ENCODE assay signal across 1 cellular context in the genomic region with DNA sequence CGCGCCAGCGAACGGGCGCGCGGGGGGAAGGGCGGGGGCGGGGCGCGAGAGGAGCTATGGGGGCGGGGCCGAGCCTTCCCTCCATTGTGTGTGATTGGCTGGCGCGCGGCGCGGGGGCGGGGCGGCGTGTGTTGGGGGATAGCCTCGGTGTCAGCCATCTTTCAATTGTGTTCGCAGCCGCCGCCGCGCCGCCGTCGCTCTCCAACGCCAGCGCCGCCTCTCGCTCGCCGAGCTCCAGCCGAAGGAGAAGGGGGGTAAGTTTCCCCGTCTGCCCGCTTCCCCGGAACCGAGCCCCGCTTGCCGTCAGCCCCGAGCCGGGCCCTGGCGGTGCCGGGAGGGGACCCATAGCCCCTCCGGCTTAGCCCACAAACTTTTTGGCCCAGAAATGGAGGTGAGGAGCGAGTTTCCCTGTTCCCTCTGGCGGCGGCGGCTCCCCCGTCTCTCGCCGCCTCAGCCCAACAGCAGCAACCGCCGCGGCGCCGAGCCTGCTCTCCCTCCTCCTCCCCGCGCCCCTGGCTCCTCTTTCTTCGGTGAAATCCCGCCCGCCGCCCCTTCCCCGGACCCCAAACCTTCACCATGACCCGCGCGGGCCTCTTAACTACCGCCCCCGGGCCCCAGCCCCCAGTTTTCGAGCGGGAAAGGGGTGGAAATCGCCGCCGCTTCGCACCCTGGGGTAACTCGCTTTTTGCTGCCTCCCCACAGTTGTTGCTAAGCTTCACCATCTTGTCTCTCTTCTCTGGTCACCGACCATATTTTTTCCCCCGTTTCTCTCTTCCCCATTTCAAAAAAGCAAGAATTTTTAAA.
A peak's percentile ranks its signal among the peaks of the same experiment; 100 is the strongest.
TF ChIP-seq lines count a peak whose summit lies in the region.

A gene (plus strand): TSS at position 159 of the 804 bp plus-strand sequence. CDS start 1,636 bp downstream, outside the sequence.

TF ChIP-seq in HepG2, 621 proteins besides CTCF, POLR2A, EP300 and RAD21 (continued from another document and continues in another):
- TF ChIP-seq, protein P1, sequence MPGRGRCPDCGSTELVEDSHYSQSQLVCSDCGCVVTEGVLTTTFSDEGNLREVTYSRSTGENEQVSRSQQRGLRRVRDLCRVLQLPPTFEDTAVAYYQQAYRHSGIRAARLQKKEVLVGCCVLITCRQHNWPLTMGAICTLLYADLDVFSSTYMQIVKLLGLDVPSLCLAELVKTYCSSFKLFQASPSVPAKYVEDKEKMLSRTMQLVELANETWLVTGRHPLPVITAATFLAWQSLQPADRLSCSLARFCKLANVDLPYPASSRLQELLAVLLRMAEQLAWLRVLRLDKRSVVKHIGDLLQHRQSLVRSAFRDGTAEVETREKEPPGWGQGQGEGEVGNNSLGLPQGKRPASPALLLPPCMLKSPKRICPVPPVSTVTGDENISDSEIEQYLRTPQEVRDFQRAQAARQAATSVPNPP (CRISPR knock-in tag; IDR thresholded peaks at IDR 0.05) = no peak
- TF ChIP-seq EHMT2 (IDR thresholded peaks at IDR 0.05; ENCODE audit: borderline replicate concordance, low read depth, low read length) = no peak
- TF ChIP-seq MZF1 (CRISPR knock-in tag; IDR thresholded peaks at IDR 0.05; ENCODE audit: borderline replicate concordance) = no peak
- TF ChIP-seq NFE2L1 (CRISPR knock-in tag; IDR thresholded peaks at IDR 0.05; ENCODE audit: borderline replicate concordance) = no peak
- TF ChIP-seq TOE1 (CRISPR knock-in tag; IDR thresholded peaks at IDR 0.05) = no peak
- TF ChIP-seq ZNF256 (CRISPR knock-in tag; conservative IDR thresholded peaks at IDR 0.05) = no peak
- TF ChIP-seq HDAC1 (CRISPR knock-in tag; IDR thresholded peaks at IDR 0.05) = peak; percentile 56
- 0 out of 2 replicates have a peak, but pooled peaks have one; percentile 46 for TF ChIP-seq REL (CRISPR knock-in tag; conservative IDR thresholded peaks at IDR 0.05)
- TF ChIP-seq, protein P2, sequence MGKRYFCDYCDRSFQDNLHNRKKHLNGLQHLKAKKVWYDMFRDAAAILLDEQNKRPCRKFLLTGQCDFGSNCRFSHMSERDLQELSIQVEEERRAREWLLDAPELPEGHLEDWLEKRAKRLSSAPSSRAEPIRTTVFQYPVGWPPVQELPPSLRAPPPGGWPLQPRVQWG (CRISPR knock-in tag; IDR thresholded peaks at IDR 0.05; ENCODE audit: borderline replicate concordance, low read depth) = no peak
- TF ChIP-seq, protein P3, sequence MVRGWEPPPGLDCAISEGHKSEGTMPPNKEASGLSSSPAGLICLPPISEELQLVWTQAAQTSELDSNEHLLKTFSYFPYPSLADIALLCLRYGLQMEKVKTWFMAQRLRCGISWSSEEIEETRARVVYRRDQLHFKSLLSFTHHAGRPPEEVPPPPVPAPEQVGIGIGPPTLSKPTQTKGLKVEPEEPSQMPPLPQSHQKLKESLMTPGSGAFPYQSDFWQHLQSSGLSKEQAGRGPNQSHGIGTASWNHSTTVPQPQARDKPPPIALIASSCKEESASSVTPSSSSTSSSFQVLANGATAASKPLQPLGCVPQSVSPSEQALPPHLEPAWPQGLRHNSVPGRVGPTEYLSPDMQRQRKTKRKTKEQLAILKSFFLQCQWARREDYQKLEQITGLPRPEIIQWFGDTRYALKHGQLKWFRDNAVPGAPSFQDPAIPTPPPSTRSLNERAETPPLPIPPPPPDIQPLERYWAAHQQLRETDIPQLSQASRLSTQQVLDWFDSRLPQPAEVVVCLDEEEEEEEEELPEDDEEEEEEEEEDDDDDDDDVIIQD (CRISPR knock-in tag; IDR thresholded peaks at IDR 0.05; ENCODE audit: low read depth) = no peak
- TF ChIP-seq PHF8 (CRISPR knock-in tag; IDR thresholded peaks at IDR 0.05) = peak; percentile 83
- TF ChIP-seq ETV5 (CRISPR knock-in tag; IDR thresholded peaks at IDR 0.05; ENCODE audit: borderline replicate concordance) = 0 out of 2 replicates have a peak, but pooled peaks have one; percentile 28
- TF ChIP-seq, protein P4, sequence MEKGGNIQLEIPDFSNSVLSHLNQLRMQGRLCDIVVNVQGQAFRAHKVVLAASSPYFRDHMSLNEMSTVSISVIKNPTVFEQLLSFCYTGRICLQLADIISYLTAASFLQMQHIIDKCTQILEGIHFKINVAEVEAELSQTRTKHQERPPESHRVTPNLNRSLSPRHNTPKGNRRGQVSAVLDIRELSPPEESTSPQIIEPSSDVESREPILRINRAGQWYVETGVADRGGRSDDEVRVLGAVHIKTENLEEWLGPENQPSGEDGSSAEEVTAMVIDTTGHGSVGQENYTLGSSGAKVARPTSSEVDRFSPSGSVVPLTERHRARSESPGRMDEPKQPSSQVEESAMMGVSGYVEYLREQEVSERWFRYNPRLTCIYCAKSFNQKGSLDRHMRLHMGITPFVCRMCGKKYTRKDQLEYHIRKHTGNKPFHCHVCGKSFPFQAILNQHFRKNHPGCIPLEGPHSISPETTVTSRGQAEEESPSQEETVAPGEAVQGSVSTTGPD (CRISPR knock-in tag; IDR thresholded peaks at IDR 0.05) = no peak
- TF ChIP-seq, protein P5, sequence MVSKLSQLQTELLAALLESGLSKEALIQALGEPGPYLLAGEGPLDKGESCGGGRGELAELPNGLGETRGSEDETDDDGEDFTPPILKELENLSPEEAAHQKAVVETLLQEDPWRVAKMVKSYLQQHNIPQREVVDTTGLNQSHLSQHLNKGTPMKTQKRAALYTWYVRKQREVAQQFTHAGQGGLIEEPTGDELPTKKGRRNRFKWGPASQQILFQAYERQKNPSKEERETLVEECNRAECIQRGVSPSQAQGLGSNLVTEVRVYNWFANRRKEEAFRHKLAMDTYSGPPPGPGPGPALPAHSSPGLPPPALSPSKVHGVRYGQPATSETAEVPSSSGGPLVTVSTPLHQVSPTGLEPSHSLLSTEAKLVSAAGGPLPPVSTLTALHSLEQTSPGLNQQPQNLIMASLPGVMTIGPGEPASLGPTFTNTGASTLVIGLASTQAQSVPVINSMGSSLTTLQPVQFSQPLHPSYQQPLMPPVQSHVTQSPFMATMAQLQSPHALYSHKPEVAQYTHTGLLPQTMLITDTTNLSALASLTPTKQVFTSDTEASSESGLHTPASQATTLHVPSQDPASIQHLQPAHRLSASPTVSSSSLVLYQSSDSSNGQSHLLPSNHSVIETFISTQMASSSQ (IDR thresholded peaks at IDR 0.05; ENCODE audit: low read depth) = no peak
- TF ChIP-seq, protein P5 (CRISPR knock-in tag; IDR thresholded peaks at IDR 0.05; ENCODE audit: borderline replicate concordance) = 0 out of 2 replicates have a peak, but pooled peaks have one; percentile 17
- no peak for TF ChIP-seq YEATS4 (CRISPR knock-in tag; IDR thresholded peaks at IDR 0.05; ENCODE audit: borderline replicate concordance)
- TF ChIP-seq MED13 (CRISPR knock-in tag; IDR thresholded peaks at IDR 0.05) = no peak
- TF ChIP-seq, protein P6, sequence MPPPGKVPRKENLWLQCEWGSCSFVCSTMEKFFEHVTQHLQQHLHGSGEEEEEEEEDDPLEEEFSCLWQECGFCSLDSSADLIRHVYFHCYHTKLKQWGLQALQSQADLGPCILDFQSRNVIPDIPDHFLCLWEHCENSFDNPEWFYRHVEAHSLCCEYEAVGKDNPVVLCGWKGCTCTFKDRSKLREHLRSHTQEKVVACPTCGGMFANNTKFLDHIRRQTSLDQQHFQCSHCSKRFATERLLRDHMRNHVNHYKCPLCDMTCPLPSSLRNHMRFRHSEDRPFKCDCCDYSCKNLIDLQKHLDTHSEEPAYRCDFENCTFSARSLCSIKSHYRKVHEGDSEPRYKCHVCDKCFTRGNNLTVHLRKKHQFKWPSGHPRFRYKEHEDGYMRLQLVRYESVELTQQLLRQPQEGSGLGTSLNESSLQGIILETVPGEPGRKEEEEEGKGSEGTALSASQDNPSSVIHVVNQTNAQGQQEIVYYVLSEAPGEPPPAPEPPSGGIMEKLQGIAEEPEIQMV (CRISPR knock-in tag; IDR thresholded peaks at IDR 0.05; ENCODE audit: low read depth) = no peak
- TF ChIP-seq KAT2B (IDR thresholded peaks at IDR 0.05; ENCODE audit: borderline replicate concordance, low read depth, low read length) = no peak
- TF ChIP-seq, protein P7, sequence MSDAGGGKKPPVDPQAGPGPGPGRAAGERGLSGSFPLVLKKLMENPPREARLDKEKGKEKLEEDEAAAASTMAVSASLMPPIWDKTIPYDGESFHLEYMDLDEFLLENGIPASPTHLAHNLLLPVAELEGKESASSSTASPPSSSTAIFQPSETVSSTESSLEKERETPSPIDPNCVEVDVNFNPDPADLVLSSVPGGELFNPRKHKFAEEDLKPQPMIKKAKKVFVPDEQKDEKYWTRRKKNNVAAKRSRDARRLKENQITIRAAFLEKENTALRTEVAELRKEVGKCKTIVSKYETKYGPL (CRISPR knock-in tag; IDR thresholded peaks at IDR 0.05) = no peak
- no peak for TF ChIP-seq NKX3-1 (CRISPR knock-in tag; IDR thresholded peaks at IDR 0.05)
- TF ChIP-seq HOXD1 (CRISPR knock-in tag; IDR thresholded peaks at IDR 0.05) = no peak
- TF ChIP-seq, protein P8, sequence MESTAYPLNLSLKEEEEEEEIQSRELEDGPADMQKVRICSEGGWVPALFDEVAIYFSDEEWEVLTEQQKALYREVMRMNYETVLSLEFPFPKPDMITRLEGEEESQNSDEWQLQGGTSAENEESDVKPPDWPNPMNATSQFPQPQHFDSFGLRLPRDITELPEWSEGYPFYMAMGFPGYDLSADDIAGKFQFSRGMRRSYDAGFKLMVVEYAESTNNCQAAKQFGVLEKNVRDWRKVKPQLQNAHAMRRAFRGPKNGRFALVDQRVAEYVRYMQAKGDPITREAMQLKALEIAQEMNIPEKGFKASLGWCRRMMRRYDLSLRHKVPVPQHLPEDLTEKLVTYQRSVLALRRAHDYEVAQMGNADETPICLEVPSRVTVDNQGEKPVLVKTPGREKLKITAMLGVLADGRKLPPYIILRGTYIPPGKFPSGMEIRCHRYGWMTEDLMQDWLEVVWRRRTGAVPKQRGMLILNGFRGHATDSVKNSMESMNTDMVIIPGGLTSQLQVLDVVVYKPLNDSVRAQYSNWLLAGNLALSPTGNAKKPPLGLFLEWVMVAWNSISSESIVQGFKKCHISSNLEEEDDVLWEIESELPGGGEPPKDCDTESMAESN (CRISPR knock-in tag; conservative IDR thresholded peaks at IDR 0.05) = 0 out of 2 replicates have a peak, but pooled peaks have one; percentile 26
- TF ChIP-seq, protein P9, sequence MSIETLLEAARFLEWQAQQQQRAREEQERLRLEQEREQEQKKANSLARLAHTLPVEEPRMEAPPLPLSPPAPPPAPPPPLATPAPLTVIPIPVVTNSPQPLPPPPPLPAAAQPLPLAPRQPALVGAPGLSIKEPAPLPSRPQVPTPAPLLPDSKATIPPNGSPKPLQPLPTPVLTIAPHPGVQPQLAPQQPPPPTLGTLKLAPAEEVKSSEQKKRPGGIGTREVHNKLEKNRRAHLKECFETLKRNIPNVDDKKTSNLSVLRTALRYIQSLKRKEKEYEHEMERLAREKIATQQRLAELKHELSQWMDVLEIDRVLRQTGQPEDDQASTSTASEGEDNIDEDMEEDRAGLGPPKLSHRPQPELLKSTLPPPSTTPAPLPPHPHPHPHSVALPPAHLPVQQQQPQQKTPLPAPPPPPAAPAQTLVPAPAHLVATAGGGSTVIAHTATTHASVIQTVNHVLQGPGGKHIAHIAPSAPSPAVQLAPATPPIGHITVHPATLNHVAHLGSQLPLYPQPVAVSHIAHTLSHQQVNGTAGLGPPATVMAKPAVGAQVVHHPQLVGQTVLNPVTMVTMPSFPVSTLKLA (IDR thresholded peaks at IDR 0.05) = no peak
- TF ChIP-seq ZNF543 (CRISPR knock-in tag; IDR thresholded peaks at IDR 0.05) = peak; percentile 17; the same call in 1 of the 2 replicates
- TF ChIP-seq ZNF841 (CRISPR knock-in tag; IDR thresholded peaks at IDR 0.05; ENCODE audit: borderline replicate concordance) = no peak
- TF ChIP-seq ZNF124 (CRISPR knock-in tag; IDR thresholded peaks at IDR 0.05) = 0 out of 2 replicates have a peak, but pooled peaks have one; percentile 54
- TF ChIP-seq, protein P10, sequence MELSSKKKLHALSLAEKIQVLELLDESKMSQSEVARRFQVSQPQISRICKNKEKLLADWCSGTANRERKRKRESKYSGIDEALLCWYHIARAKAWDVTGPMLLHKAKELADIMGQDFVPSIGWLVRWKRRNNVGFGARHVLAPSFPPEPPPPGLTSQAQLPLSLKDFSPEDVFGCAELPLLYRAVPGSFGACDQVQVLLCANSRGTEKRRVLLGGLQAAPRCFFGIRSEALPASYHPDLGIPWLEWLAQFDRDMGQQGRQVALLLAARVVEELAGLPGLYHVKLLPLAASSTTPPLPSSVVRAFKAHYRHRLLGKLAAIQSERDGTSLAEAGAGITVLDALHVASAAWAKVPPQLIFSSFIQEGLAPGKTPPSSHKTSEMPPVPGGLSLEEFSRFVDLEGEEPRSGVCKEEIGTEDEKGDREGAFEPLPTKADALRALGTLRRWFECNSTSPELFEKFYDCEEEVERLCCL (CRISPR knock-in tag; IDR thresholded peaks at IDR 0.05; ENCODE audit: borderline replicate concordance) = no peak
- TF ChIP-seq REXO4 (CRISPR knock-in tag; IDR thresholded peaks at IDR 0.05; ENCODE audit: borderline replicate concordance) = no peak
- TF ChIP-seq SNAPC2 (CRISPR knock-in tag; IDR thresholded peaks at IDR 0.05) = 0 out of 2 replicates have a peak, but pooled peaks have one; percentile 17
- TF ChIP-seq, protein P11, sequence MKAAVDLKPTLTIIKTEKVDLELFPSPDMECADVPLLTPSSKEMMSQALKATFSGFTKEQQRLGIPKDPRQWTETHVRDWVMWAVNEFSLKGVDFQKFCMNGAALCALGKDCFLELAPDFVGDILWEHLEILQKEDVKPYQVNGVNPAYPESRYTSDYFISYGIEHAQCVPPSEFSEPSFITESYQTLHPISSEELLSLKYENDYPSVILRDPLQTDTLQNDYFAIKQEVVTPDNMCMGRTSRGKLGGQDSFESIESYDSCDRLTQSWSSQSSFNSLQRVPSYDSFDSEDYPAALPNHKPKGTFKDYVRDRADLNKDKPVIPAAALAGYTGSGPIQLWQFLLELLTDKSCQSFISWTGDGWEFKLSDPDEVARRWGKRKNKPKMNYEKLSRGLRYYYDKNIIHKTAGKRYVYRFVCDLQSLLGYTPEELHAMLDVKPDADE (CRISPR knock-in tag; IDR thresholded peaks at IDR 0.05) = no peak
- peak; percentile 32; the same call in 1 of the 2 replicates for TF ChIP-seq SPEN (CRISPR knock-in tag; IDR thresholded peaks at IDR 0.05; ENCODE audit: low read depth)
- no peak for TF ChIP-seq ATRX (CRISPR knock-in tag; IDR thresholded peaks at IDR 0.05; ENCODE audit: borderline replicate concordance)
- TF ChIP-seq ZNF672 (CRISPR knock-in tag; IDR thresholded peaks at IDR 0.05) = no peak
- TF ChIP-seq ZNF772 (CRISPR knock-in tag; IDR thresholded peaks at IDR 0.05) = 0 out of 2 replicates have a peak, but pooled peaks have one; percentile 42
- no peak for TF ChIP-seq RARG (CRISPR knock-in tag; IDR thresholded peaks at IDR 0.05; ENCODE audit: low read depth)
- TF ChIP-seq, protein P12, sequence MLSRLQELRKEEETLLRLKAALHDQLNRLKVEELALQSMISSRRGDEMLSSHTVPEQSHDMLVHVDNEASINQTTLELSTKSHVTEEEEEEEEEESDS (CRISPR knock-in tag; IDR thresholded peaks at IDR 0.05; ENCODE audit: borderline replicate concordance) = no peak
- TF ChIP-seq, protein P13, sequence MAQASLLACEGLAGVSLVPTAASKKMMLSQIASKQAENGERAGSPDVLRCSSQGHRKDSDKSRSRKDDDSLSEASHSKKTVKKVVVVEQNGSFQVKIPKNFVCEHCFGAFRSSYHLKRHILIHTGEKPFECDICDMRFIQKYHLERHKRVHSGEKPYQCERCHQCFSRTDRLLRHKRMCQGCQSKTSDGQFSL (CRISPR knock-in tag; IDR thresholded peaks at IDR 0.05) = peak; percentile 77; the same call in 1 of the 2 replicates
